ENCODE assay signal across 13 cellular contexts in the genomic region with DNA sequence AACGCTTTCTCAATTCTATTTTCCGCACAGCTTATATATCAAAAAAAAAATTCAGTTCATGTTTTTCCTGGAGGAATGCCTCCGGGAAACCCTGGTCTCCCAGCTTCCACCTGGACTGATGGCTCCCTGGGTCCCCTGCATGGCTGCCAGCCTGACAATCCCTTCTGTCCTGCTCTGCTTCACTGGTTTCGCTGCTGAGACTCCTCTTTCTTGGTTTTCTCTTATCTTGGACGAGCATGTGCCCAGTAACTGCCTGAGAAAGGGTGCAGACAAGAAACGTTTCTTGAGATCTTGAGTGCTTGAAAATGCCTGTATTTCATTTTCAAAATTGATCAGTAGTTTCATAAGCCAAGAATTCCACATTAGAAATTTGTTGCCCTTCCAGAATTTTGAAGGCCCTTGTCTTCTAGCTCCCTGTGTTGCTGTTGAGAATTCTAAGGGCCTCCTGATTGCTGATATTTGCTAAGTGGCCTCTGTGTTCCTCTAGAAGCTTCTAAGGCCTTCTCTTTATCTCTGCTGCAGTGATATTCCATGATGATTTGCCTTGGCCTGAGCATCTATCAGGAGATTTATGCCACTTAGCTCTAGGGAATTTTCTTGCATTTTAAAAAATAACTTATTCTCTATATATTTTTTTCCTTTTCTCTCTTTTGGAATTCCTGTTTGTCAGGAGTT.
"Had no signal": no experiment of that assay in that cellular context is flagged by ENCODE, and none has a peak within 500 bp of the region (broad histone marks: within the 10 kb centered on the region; RNA-seq: fewer than 3 reads in every experiment).

No MANE protein-coding gene starts in this region.

- H3K36me3 ChIP-seq: gastroesophageal sphincter, transverse colon had no signal

- H3K4me1 Mint-ChIP-seq: activated CD4-positive, alpha-beta T cell treated with anti-CD3 and anti-CD28 coated beads for 36 hours; stimulated activated effector memory CD8-positive, alpha-beta T cell treated with anti-CD3 and anti-CD28 coated beads, Interleukin-12 subunit alpha, Interleukin-12 subunit beta, amount 100 ng/mL, for 72 hours had no signal

- H3K36me3 Mint-ChIP-seq: stimulated activated effector memory CD8-positive, alpha-beta T cell treated with anti-CD3 and anti-CD28 coated beads, Interleukin-12 subunit alpha, Interleukin-12 subunit beta, amount 100 ng/mL, for 72 hours had no signal

- ATAC-seq: activated CD4-positive, alpha-beta T cell treated with anti-CD3 and anti-CD28 coated beads for 36 hours; activated CD8-positive, alpha-beta T cell treated with anti-CD3 and anti-CD28 coated beads, Interleukin-2, amount 10 ng/mL, durations not matched to agents 7 days and 5 days; gastroesophageal sphincter; stimulated activated effector memory CD8-positive, alpha-beta T cell treated with anti-CD3 and anti-CD28 coated beads, Interleukin-12 subunit alpha, Interleukin-12 subunit beta, amount 100 ng/mL, for 72 hours had no signal

- H3K27ac ChIP-seq: gastroesophageal sphincter had no signal

- H3K4me1 ChIP-seq: transverse colon had no signal

- DNase-seq: activated CD4-positive, alpha-beta T cell treated with anti-CD3 and anti-CD28 coated beads for 36 hours; activated CD8-positive, alpha-beta memory T cell treated with anti-CD3 and anti-CD28 coated beads, Interleukin-2, amount 50 U/mL, for 48 hours; activated CD8-positive, alpha-beta T cell treated with anti-CD3 and anti-CD28 coated beads, Interleukin-2, amount 10 ng/mL, durations not matched to agents 7 days and 5 days; aorta; hippocampal formation; naive B cell; right cardiac atrium; SW 1271; transverse colon had no signal

- H3K9me3 ChIP-seq: gastroesophageal sphincter, transverse colon had no signal

- H3K9me3 Mint-ChIP-seq: stimulated activated effector memory CD8-positive, alpha-beta T cell treated with anti-CD3 and anti-CD28 coated beads, Interleukin-12 subunit alpha, Interleukin-12 subunit beta, amount 100 ng/mL, for 72 hours had no signal

- H3K4me3 Mint-ChIP-seq: activated CD4-positive, alpha-beta T cell treated with anti-CD3 and anti-CD28 coated beads for 36 hours; activated CD8-positive, alpha-beta T cell treated with anti-CD3 and anti-CD28 coated beads, Interleukin-2, amount 10 ng/mL, durations not matched to agents 7 days and 5 days; naive B cell; stimulated activated effector memory CD8-positive, alpha-beta T cell treated with anti-CD3 and anti-CD28 coated beads, Interleukin-12 subunit alpha, Interleukin-12 subunit beta, amount 100 ng/mL, for 72 hours; T-helper 2 cell treated with Interferon-gamma antibody and Interleukin-4, amounts not matched to agents 5 μg/mL and 100 μg/mL, for 36 hours had no signal

- H3K27me3 ChIP-seq: gastroesophageal sphincter, transverse colon had no signal

- H3K27ac Mint-ChIP-seq: activated CD4-positive, alpha-beta T cell treated with anti-CD3 and anti-CD28 coated beads for 36 hours; activated CD8-positive, alpha-beta T cell treated with anti-CD3 and anti-CD28 coated beads, Interleukin-2, amount 10 ng/mL, durations not matched to agents 7 days and 5 days; stimulated activated effector memory CD8-positive, alpha-beta T cell treated with anti-CD3 and anti-CD28 coated beads, Interleukin-12 subunit alpha, Interleukin-12 subunit beta, amount 100 ng/mL, for 72 hours had no signal

- H3K27me3 Mint-ChIP-seq: activated CD4-positive, alpha-beta T cell treated with anti-CD3 and anti-CD28 coated beads for 36 hours had no signal

- H3K4me3 ChIP-seq: gastroesophageal sphincter, lung, transverse colon had no signal
